In the genomic region with DNA sequence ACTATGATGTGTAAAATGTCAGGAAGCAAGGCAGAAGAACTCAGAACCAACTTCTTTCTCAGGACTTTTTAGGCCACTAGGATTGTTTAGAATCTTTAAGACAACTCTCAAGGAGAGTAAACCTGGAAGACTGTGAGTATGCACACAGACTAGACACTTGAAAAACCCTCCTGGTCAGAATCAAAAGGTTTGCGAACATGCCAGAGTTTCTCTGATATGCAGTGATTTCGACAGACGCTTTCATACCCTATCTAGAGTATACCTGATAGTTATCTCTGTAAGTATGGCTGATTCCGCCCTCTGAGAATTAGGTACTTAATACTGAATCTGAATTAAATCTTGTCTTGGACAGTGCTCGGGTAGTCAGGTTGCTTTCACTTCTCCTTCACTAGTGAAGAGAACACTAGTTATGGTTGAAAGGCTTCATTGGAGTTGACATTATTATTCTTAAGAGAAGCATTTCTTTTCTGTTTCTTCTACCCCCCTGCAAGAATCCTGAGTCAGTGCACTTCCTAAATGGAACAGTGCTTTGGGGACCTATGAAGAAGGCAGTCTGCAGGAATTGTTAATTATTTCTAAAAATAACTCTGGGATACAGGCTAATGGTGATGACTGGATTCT, we compare ENCODE assay signal across 16 cellular contexts.
DNase-seq lines count a peak whose midpoint lies in the region; ATAC-seq and TF ChIP-seq lines count a peak whose summit lies in the region.
"Had no signal": no experiment of that assay in that cellular context is flagged by ENCODE, and none has a peak within 500 bp of the region (broad histone marks: within the 10 kb centered on the region; RNA-seq: fewer than 3 reads in every experiment).

No MANE protein-coding gene starts in this region.

- H4K91ac ChIP-seq in H9 (ENCODE audit: insufficient read length, low read depth, low read length): no peak overlapping the region

- no peak overlapping the region for H2BK15ac ChIP-seq in H9 (ENCODE audit: low read depth, low read length)

- no peak overlapping the region for H3K27ac ChIP-seq in H9 (ENCODE audit: insufficient read length, low read depth, low read length)
- no peak overlapping the region for H3K27ac ChIP-seq in left lung
- H3K27ac ChIP-seq: breast epithelium, hepatocyte, neutrophil, spleen had no signal

- H3T11ph ChIP-seq in H9 (ENCODE audit: low read length): no peak overlapping the region

- H3K9me3 Mint-ChIP-seq in H9: no peaks in the 10 kb centered on the region
- H3K9me3 Mint-ChIP-seq: activated CD4-positive, alpha-beta memory T cell treated with anti-CD3 and anti-CD28 coated beads for 36 hours; type B pancreatic cell had no signal

- peaks cover 0 to 7% (median 0%) of the 10 kb centered on the region in 3 experiments; a peak in 3 of 7 replicates for H3K36me3 Mint-ChIP-seq in H9 (ENCODE audit: insufficient read depth in 1 of 3, low read depth in 3 of 3)

- H3K27me3 Mint-ChIP-seq in H9 (ENCODE audit: low read depth): no peaks in the 10 kb centered on the region
- H3K27me3 Mint-ChIP-seq: activated CD4-positive, alpha-beta memory T cell treated with anti-CD3 and anti-CD28 coated beads for 36 hours; type B pancreatic cell had no signal

- no peak overlapping the region for H3K4me3 Mint-ChIP-seq in H9
- H3K4me3 Mint-ChIP-seq: activated CD4-positive, alpha-beta memory T cell treated with anti-CD3 and anti-CD28 coated beads for 36 hours; type B pancreatic cell had no signal

- no peak overlapping the region for H3K56ac ChIP-seq in H9 (ENCODE audit: insufficient read length, low read depth, low read length)

- H2BK20ac ChIP-seq in H9 (ENCODE audit: low read depth, low read length, poor library complexity, severe bottlenecking): no peak overlapping the region

- H3K18ac ChIP-seq in H9 (ENCODE audit: insufficient read length, low read depth, low read length): no peak overlapping the region

- H3K27ac Mint-ChIP-seq in H9: peak overlapping the region in 2 of 3 experiments; percentile 49 to 58; a peak in 1 of 7 replicates
- H3K27ac Mint-ChIP-seq: activated CD4-positive, alpha-beta memory T cell treated with anti-CD3 and anti-CD28 coated beads for 36 hours; type B pancreatic cell had no signal

- intact Hi-C loops in left lung (cut with DNase I): no loop called here

- no peaks in the 10 kb centered on the region for H3K79me2 ChIP-seq in H9 (ENCODE audit: insufficient read depth, low read length)
- H3K79me2 ChIP-seq: hepatocyte had no signal

- no peaks in the 10 kb centered on the region for H3K79me1 ChIP-seq in H9 (ENCODE audit: insufficient read depth, low read depth, low read length, poor library complexity, severe bottlenecking)

- H3K4ac ChIP-seq in H9 (ENCODE audit: low read depth, low read length): no peak overlapping the region

- ATAC-seq in left lung: peak; percentile 74

- no peak overlapping the region for H3K9ac ChIP-seq in H9 (ENCODE audit: extremely low read depth, insufficient read length, low read length)

- H3K14ac ChIP-seq in H9 (ENCODE audit: insufficient read depth, low read length): no peak overlapping the region

- no peak overlapping the region for H3K4me2 ChIP-seq in H9 (ENCODE audit: insufficient read depth, insufficient read length, low read length)
- H3K4me2 ChIP-seq: hepatocyte had no signal

- H3K4me3 ChIP-seq in AG09309 (ENCODE audit: control insufficient read depth, low read depth, low read length) (no peak overlapping the region), left lung (no peak overlapping the region), MG63 (no peak overlapping the region)
- H3K4me3 ChIP-seq: breast epithelium, hepatocyte, spleen had no signal

- H2BK12ac ChIP-seq in H9 (ENCODE audit: insufficient read length, low read depth, low read length): no peak overlapping the region

- H4K5ac ChIP-seq in H9 (ENCODE audit: insufficient read length, low read depth, low read length): no peak overlapping the region

- no peak overlapping the region for H2AK5ac ChIP-seq in H9 (ENCODE audit: insufficient read length, low read length)

- H3K9me3 ChIP-seq in H9 (ENCODE audit: control insufficient read depth, low read depth, low read length): no peaks in the 10 kb centered on the region
- H3K9me3 ChIP-seq in left lung: no peaks in the 10 kb centered on the region
- H3K9me3 ChIP-seq in MG63: no peaks in the 10 kb centered on the region
- H3K9me3 ChIP-seq: breast epithelium, neutrophil, spleen had no signal

- WGBS in H9 (ENCODE audit: extremely low coverage, insufficient read length, low lambda C conversion rate): no CpG with 5 or more reads among the region's 5 CpGs

- no peak for TF ChIP-seq CTCF in AG09309 (IDR thresholded peaks at IDR 0.05; ENCODE audit: control insufficient read depth, insufficient read depth, low read depth, low read length, missing control alignments)
- no peak for TF ChIP-seq CTCF in H9 (conservative IDR thresholded peaks at IDR 0.05)
- TF ChIP-seq CTCF in left lung (IDR thresholded peaks at IDR 0.05): no peak

- H4K8ac ChIP-seq in H9 (replicated peaks; ENCODE audit: insufficient read length, low read depth, low read length): no peak overlapping the region

- peaks cover 18 to 21% of the 10 kb centered on the region in 2 experiments for H3K4me1 Mint-ChIP-seq in H9

- H2BK120ac ChIP-seq in H9 (ENCODE audit: low read depth, low read length, poor library complexity, severe bottlenecking): no peak overlapping the region

- H3K27me3 ChIP-seq in H9 (ENCODE audit: insufficient read depth, low read length) (no peaks in the 10 kb centered on the region), left lung (no peaks in the 10 kb centered on the region), MG63 (0 out of 2 replicates have a peak, but pooled peaks cover 2% of the 10 kb centered on the region)
- H3K27me3 ChIP-seq: breast epithelium, hepatocyte, neutrophil, spleen had no signal

- no peak overlapping the region for H2BK5ac ChIP-seq in H9 (ENCODE audit: insufficient read length, low read length)

- H4K20me1 ChIP-seq in H9 (ENCODE audit: control insufficient read depth, insufficient read depth, insufficient read length): no peaks in the 10 kb centered on the region

- H3K36me3 ChIP-seq in left lung (no peaks in the 10 kb centered on the region), MG63 (no peaks in the 10 kb centered on the region)
- H3K36me3 ChIP-seq: breast epithelium had no signal

- H3K23me2 ChIP-seq in H9 (ENCODE audit: insufficient read length, low read depth, low read length, poor library complexity, severe bottlenecking): no peaks in the 10 kb centered on the region

- H2AFZ ChIP-seq in H9 (ENCODE audit: low read length): no peak overlapping the region
- H2AFZ ChIP-seq: hepatocyte had no signal

- H3K4me1 ChIP-seq in H9 (ENCODE audit: insufficient read depth, low read length) (no peaks in the 10 kb centered on the region; the same call in 1 of the 2 replicates), left lung (peaks cover 0 to 17% of the 10 kb centered on the region in 2 donors)
- H3K4me1 ChIP-seq: breast epithelium had no signal

- DNase-seq in AG09309 (ENCODE audit: low read depth) (peak; percentile 25), H9 (no peak), astrocyte of the hippocampus (ENCODE audit: low read depth, low spot score) (peak; percentile 60), left lung (no peak), NCI-H2196 (lab: John Stamatoyannopoulos, UW; ENCODE audit: unreplicated experiment) (no peak), NCI-H187 treated with DMSO at 0.1 percent for 48 hours (lab: John Stamatoyannopoulos, UW) (no peak), NCI-H187 (lab: John Stamatoyannopoulos, UW) (no peak), MG63 (no peak)
- DNase-seq: activated CD4-positive, alpha-beta memory T cell treated with anti-CD3 and anti-CD28 coated beads for 36 hours; activated effector memory CD4-positive, alpha-beta T cell treated with Interleukin-2 at 50 U/mL for 16 hours; GOT3; spleen had no signal

- no peak overlapping the region for H3K23ac ChIP-seq in H9 (ENCODE audit: insufficient read length, low read depth, low read length)

Comparison
In these comparisons a context has a peak if more than half of its experiments do, and no peak if none do; other contexts are left out.
1. DNase-seq: peak in AG09309 (single experiment) and astrocyte of the hippocampus (single experiment); none in H9 (single experiment), left lung (0 of 2), NCI-H2196 (single experiment), NCI-H187 treated with DMSO at 0.1 percent for 48 hours (single experiment), NCI-H187 (0 of 2) and MG63 (single experiment).